ENCODE assay signal across 9 cellular contexts in genomic region chr14:59630281-59630963, GRCh38. TPM values are rescaled to one million over a fixed set of nuclear protein-coding genes. Genes with fewer than 3 reads are reported as not detected.
DNase-seq lines count a peak whose midpoint lies in the region; ATAC-seq and TF ChIP-seq lines count a peak whose summit lies in the region.
"Had no signal": no experiment of that assay in that cellular context is flagged by ENCODE, and none has a peak within 500 bp of the region (broad histone marks: within the 10 kb centered on the region; RNA-seq: fewer than 3 reads in every experiment).

No MANE protein-coding gene starts in this region.

- no peaks in the 10 kb centered on the region for H3K36me3 ChIP-seq in iPS-15b (ENCODE audit: control insufficient read depth, insufficient read depth, low read length)
- no peaks in the 10 kb centered on the region for H3K36me3 ChIP-seq in stomach

- no peaks in the 10 kb centered on the region for H3K36me3 Mint-ChIP-seq in WTC11

- peaks cover 10% of the 10 kb centered on the region for H3K9me3 Mint-ChIP-seq in WTC11

- peak overlapping the region; percentile 77 for H3K4me3 Mint-ChIP-seq in WTC11

- WGBS in stomach, 5 donors, result 2 to 3% (median 2%) methylated on average over 19 to 57 of the region's 57 CpGs

- intact Hi-C loops in stomach (cut with DNase I; ENCODE audit: low total_unique reads), result no loop called here

- DNase-seq in activated T-cell treated with anti-CD3 and anti-CD28 coated beads for 48 hours (ENCODE audit: low read depth), result peak; percentile 3
- DNase-seq in activated T-cell treated with anti-CD3 and anti-CD28 coated beads, Interleukin-2, amount 50 U/mL, for 1 hour, result no peak
- peak; percentile 35 for DNase-seq in WTC11 (ENCODE audit: low spot score)
- DNase-seq in stomach, result no peak
- DNase-seq in SKM-1 (lab: John Stamatoyannopoulos, UW; ENCODE audit: unreplicated experiment), result no peak
- DNase-seq in GM10266 (ENCODE audit: extremely low spot score), result no peak
- no peak for DNase-seq in kidney tubule cell (ENCODE audit: low spot score)

- TF ChIP-seq EP300 in stomach (IDR thresholded peaks at IDR 0.05), result no peak

- peaks cover 27% of the 10 kb centered on the region for H3K27me3 Mint-ChIP-seq in WTC11 (ENCODE audit: low read depth)

- H3K9ac ChIP-seq in iPS-15b (ENCODE audit: low read depth, low read length), result peak overlapping the region; percentile 61

- no peak for TF ChIP-seq POLR2A in stomach (IDR thresholded peaks at IDR 0.05)

- POLR2A ChIA-PET in WTC11 (lab: Charles Lee), result no interaction called here

- H3K27me3 ChIP-seq in iPS-15b (ENCODE audit: control insufficient read depth, insufficient read depth, low read length) (peaks cover 20% of the 10 kb centered on the region), stomach (peaks cover 0 to 39% (median 9%) of the 10 kb centered on the region in 3 donors)

- CTCF ChIA-PET in WTC11 (lab: Charles Lee), result no interaction called here

- peak overlapping the region; percentile 57 for H3K4me3 ChIP-seq in iPS-15b (ENCODE audit: low read depth, low read length)
- peak overlapping the region; percentile 23 to 37 (median 36) for H3K4me3 ChIP-seq in stomach

- H3K9me3 ChIP-seq in iPS-15b (ENCODE audit: control insufficient read depth, insufficient read depth, low read length) (no peaks in the 10 kb centered on the region), stomach (no peaks in the 10 kb centered on the region)

- H3K4me1 Mint-ChIP-seq in WTC11, result peaks cover 15% of the 10 kb centered on the region

- peak; percentile 84 for ATAC-seq in WTC11

- H3K27ac Mint-ChIP-seq in WTC11, result no peak overlapping the region

- no peaks in the 10 kb centered on the region for H3K4me1 ChIP-seq in iPS-15b (ENCODE audit: control insufficient read depth, insufficient read depth, low read length)
- H3K4me1 ChIP-seq in stomach, result peaks cover 0 to 12% (median 9%) of the 10 kb centered on the region in 4 donors

- H3K27ac ChIP-seq in stomach, result no peak overlapping the region

- TF ChIP-seq CTCF in WTC11 (IDR thresholded peaks at IDR 0.05) (no peak), stomach (IDR thresholded peaks at IDR 0.05) (no peak), GM10266 (IDR thresholded peaks at IDR 0.05; ENCODE audit: control insufficient read depth, insufficient read depth, low read depth, missing control alignments) (no peak)

TF ChIP-seq in WTC11, 78 proteins besides CTCF, POLR2A, EP300 and RAD21:
- TF ChIP-seq CBFB (CRISPR knock-in tag; IDR thresholded peaks at IDR 0.05; ENCODE audit: low read depth) (0 out of 2 replicates have a peak, but pooled peaks have one; percentile 52), FOXP4 (CRISPR knock-in tag; IDR thresholded peaks at IDR 0.05) (peak; percentile 76; the same call in 1 of the 2 replicates), OVOL2 (CRISPR knock-in tag; IDR thresholded peaks at IDR 0.05; ENCODE audit: borderline replicate concordance) (no peak), ETV6 (CRISPR knock-in tag; IDR thresholded peaks at IDR 0.05) (peak; percentile 37; the same call in 1 of the 2 replicates), E2F5 (CRISPR knock-in tag; IDR thresholded peaks at IDR 0.05) (peak; percentile 90), MAX (CRISPR knock-in tag; IDR thresholded peaks at IDR 0.05) (peak; percentile 30; the same call in 1 of the 2 replicates), ZNF232 (CRISPR knock-in tag; IDR thresholded peaks at IDR 0.05) (peak; percentile 72; the same call in 1 of the 2 replicates), NFE2L1 (CRISPR knock-in tag; IDR thresholded peaks at IDR 0.05) (no peak), RORB (CRISPR knock-in tag; IDR thresholded peaks at IDR 0.05) (no peak), TCF7 (CRISPR knock-in tag; IDR thresholded peaks at IDR 0.05; ENCODE audit: low read depth) (no peak), NR3C1 (CRISPR knock-in tag; conservative IDR thresholded peaks at IDR 0.05; ENCODE audit: low read depth) (0 out of 2 replicates have a peak, but pooled peaks have one; percentile 67), ZNF121 (CRISPR knock-in tag; IDR thresholded peaks at IDR 0.05) (no peak), TEAD1 (CRISPR knock-in tag; IDR thresholded peaks at IDR 0.05) (peak; percentile 54; the same call in 1 of the 2 replicates), FOXP1 (CRISPR knock-in tag; IDR thresholded peaks at IDR 0.05; ENCODE audit: borderline replicate concordance) (peak; percentile 90; the same call in 1 of the 2 replicates), NFYB (CRISPR knock-in tag; conservative IDR thresholded peaks at IDR 0.05; ENCODE audit: low read depth) (peak; percentile 52; the same call in 1 of the 2 replicates), CREM (CRISPR knock-in tag; IDR thresholded peaks at IDR 0.05) (peak; percentile 82; the same call in 1 of the 2 replicates), RELA (CRISPR knock-in tag; IDR thresholded peaks at IDR 0.05; ENCODE audit: borderline replicate concordance) (peak; percentile 44; the same call in 1 of the 2 replicates), TP53 (CRISPR knock-in tag; IDR thresholded peaks at IDR 0.05) (peak; percentile 75; the same call in 1 of the 2 replicates), FOXK1 (CRISPR knock-in tag; IDR thresholded peaks at IDR 0.05) (peak; percentile 49; the same call in 1 of the 2 replicates)

RNA-seq across cellular contexts. Expression of gene CCDC175, which starts 53.8 kb away (rescaled TPM):
- total RNA-seq in WTC11 (2021) (0.16 to 0.27 TPM in 2 of 3 replicates, not detected in the other), stomach (not detected)
- polyA plus RNA-seq in stomach, result not detected
- total RNA-seq: SK-MEL-5 had no signal

Comparison
In these comparisons a context has a peak if more than half of its experiments do, and no peak if none do; other contexts are left out.
1. DNase-seq: peak in activated T-cell treated with anti-CD3 and anti-CD28 coated beads for 48 hours (single experiment) and WTC11 (single experiment); none in activated T-cell treated with anti-CD3 and anti-CD28 coated beads, Interleukin-2, amount 50 U/mL, for 1 hour (single experiment), stomach (single experiment), SKM-1 (single experiment), GM10266 (single experiment) and kidney tubule cell (single experiment).